In genomic region chr15:31276596-31277298, GRCh38 we compare ENCODE assay signal across 16 cellular contexts. TPM values are rescaled to one million over a fixed set of nuclear protein-coding genes. Genes with fewer than 3 reads are reported as not detected.
DNase-seq lines count a peak whose midpoint lies in the region; TF ChIP-seq lines count a peak whose summit lies in the region.
"Had no signal": no experiment of that assay in that cellular context is flagged by ENCODE, and none has a peak within 500 bp of the region (broad histone marks: within the 10 kb centered on the region; RNA-seq: fewer than 3 reads in every experiment).

No MANE protein-coding gene starts in this region.

- no peak overlapping the region for H3K4me3 ChIP-seq in Peyer's patch
- H3K4me3 ChIP-seq: body of pancreas, pancreas had no signal

- H3K27me3 ChIP-seq in Peyer's patch = no peaks in the 10 kb centered on the region
- H3K27me3 ChIP-seq: body of pancreas, pancreas had no signal

- DNase-seq in DMS 273 (lab: John Stamatoyannopoulos, UW; ENCODE audit: unreplicated experiment) (peak; percentile 96), NCI-H1092 (lab: John Stamatoyannopoulos, UW) (peak; percentile 61), Peyer's patch (peak in 2 of 3 donors; percentile 11 to 30), neural crest cell (ENCODE audit: low read depth, low spot score) (no peak), superior temporal gyrus (ENCODE audit: extremely low spot score) (no peak), RPMI8226 (no peak), kidney tubule cell (ENCODE audit: low spot score) (no peak)
- DNase-seq: activated T-cell treated with anti-CD3 and anti-CD28 coated beads, Interleukin-2, amount 50 U/mL, for 1 hour; body of pancreas; PC-3; stimulated activated CD4-positive, alpha-beta T cell treated with anti-CD3 and anti-CD28 coated beads, Interleukin-2, amount 100 ng/mL, for 48 hours; T-helper 9 cell had no signal

- no peak overlapping the region for H3K4me3 Mint-ChIP-seq in neural crest cell
- H3K4me3 Mint-ChIP-seq: memory B cell; stimulated activated naive CD8-positive, alpha-beta T cell treated with anti-CD3 and anti-CD28 coated beads, Interleukin-15, amount 100 ng/mL, for 72 hours had no signal

- H3K36me3 ChIP-seq in Peyer's patch = no peaks in the 10 kb centered on the region
- H3K36me3 ChIP-seq: pancreas had no signal

- H3K9me3 ChIP-seq in Peyer's patch = no peaks in the 10 kb centered on the region
- H3K9me3 ChIP-seq: body of pancreas, Caco-2, pancreas had no signal

- H3K9me3 Mint-ChIP-seq in neural crest cell = no peaks in the 10 kb centered on the region
- H3K9me3 Mint-ChIP-seq: memory B cell; stimulated activated naive CD8-positive, alpha-beta T cell treated with anti-CD3 and anti-CD28 coated beads, Interleukin-15, amount 100 ng/mL, for 72 hours had no signal

- H3K27ac Mint-ChIP-seq in neural crest cell (ENCODE audit: unreplicated experiment) = peak overlapping the region; percentile 19
- H3K27ac Mint-ChIP-seq: memory B cell had no signal

- peaks cover 63% of the 10 kb centered on the region for H3K4me1 Mint-ChIP-seq in neural crest cell

- H3K27ac ChIP-seq in Peyer's patch = no peak overlapping the region
- H3K27ac ChIP-seq: body of pancreas, pancreas had no signal

- no peak for TF ChIP-seq POLR2A in Peyer's patch (IDR thresholded peaks at IDR 0.05)

- TF ChIP-seq CTCF in Peyer's patch (IDR thresholded peaks at IDR 0.05) = no peak
- TF ChIP-seq CTCF in neural crest cell (conservative IDR thresholded peaks at IDR 0.05) = no peak

- no peaks in the 10 kb centered on the region for H3K27me3 Mint-ChIP-seq in neural crest cell (ENCODE audit: low read depth)
- H3K27me3 Mint-ChIP-seq: memory B cell; stimulated activated naive CD8-positive, alpha-beta T cell treated with anti-CD3 and anti-CD28 coated beads, Interleukin-15, amount 100 ng/mL, for 72 hours had no signal

- H3K36me3 Mint-ChIP-seq in neural crest cell (ENCODE audit: low read depth) = no peaks in the 10 kb centered on the region
- H3K36me3 Mint-ChIP-seq: memory B cell had no signal

- H3K4me1 ChIP-seq in Peyer's patch = peaks cover 0 to 13% (median 2%) of the 10 kb centered on the region in 4 donors

RNA-seq across cellular contexts. Expression of gene KLF13, which starts 49.9 kb away (rescaled TPM):
- total RNA-seq in Peyer's patch (10 to 100 TPM; 51.2 to 80.4 (median 75.6) TPM), neural crest cell (43.3 and 44.6 TPM in 2 replicates)

Comparison
In these comparisons a context has a peak if more than half of its experiments do, and no peak if none do; other contexts are left out.
1. DNase-seq: peak in DMS 273 (single experiment), NCI-H1092 (single experiment) and Peyer's patch (2 of 3); none in neural crest cell (single experiment), superior temporal gyrus (single experiment), RPMI8226 (single experiment) and kidney tubule cell (single experiment).